Comparison of ENCODE assay signal across 3 cellular contexts in genomic region chr1:165117482-165117881, GRCh38.
TF ChIP-seq lines count a peak whose summit lies in the region.

No MANE protein-coding gene starts in this region.

TF ChIP-seq in SK-N-SH, 30 proteins besides CTCF, POLR2A, EP300 and RAD21 (continued from another document):
- TF ChIP-seq FOSL2 (IDR thresholded peaks at IDR 0.05; ENCODE audit: borderline replicate concordance, low read depth), result no peak
- no peak for TF ChIP-seq ZBTB33 (IDR thresholded peaks at IDR 0.05; ENCODE audit: borderline replicate concordance, low read depth)
- TF ChIP-seq FOXM1 (IDR thresholded peaks at IDR 0.05; ENCODE audit: low read depth), result no peak
- no peak for TF ChIP-seq GATA2 (CRISPR knock-in tag; IDR thresholded peaks at IDR 0.05)
- TF ChIP-seq IRF3 (IDR thresholded peaks at IDR 0.05; ENCODE audit: low read depth, low read length), result no peak
- no peak for TF ChIP-seq USF2 (IDR thresholded peaks at IDR 0.05; ENCODE audit: borderline replicate concordance, low read depth, low read length)
TF ChIP-seq in SK-N-SH: peak in this region for 0.

TF ChIP-seq in SK-N-SH treated with all-trans-retinoic acid at 6 μM for 48 hours, 23 proteins besides CTCF, POLR2A, EP300 and RAD21 (continued from another document):
- TF ChIP-seq PATZ1 (CRISPR knock-in tag; IDR thresholded peaks at IDR 0.05; ENCODE audit: borderline replicate concordance), result no peak

TF ChIP-seq in K562, 482 proteins besides CTCF, POLR2A, EP300 and RAD21 (continued from another document):
- TF ChIP-seq ZNF311 (CRISPR knock-in tag; IDR thresholded peaks at IDR 0.05) (no peak), PKNOX1 (IDR thresholded peaks at IDR 0.05) (peak; percentile 46), ZNF668 (CRISPR knock-in tag; IDR thresholded peaks at IDR 0.05) (no peak), ZNF695 (CRISPR knock-in tag; IDR thresholded peaks at IDR 0.05) (no peak), PHF20 (IDR thresholded peaks at IDR 0.05; ENCODE audit: partially characterized antibody) (no peak), ATF3 (IDR thresholded peaks at IDR 0.05) (no peak), ATF3 (CRISPR knock-in tag; conservative IDR thresholded peaks at IDR 0.05) (no peak), HNRNPL (IDR thresholded peaks at IDR 0.05; ENCODE audit: low read depth, low read length) (no peak), ZNF518B (CRISPR knock-in tag; IDR thresholded peaks at IDR 0.05) (no peak), JUN (IDR thresholded peaks at IDR 0.05; ENCODE audit: borderline replicate concordance, low read depth, low read length) (no peak), JUN (CRISPR knock-in tag; IDR thresholded peaks at IDR 0.05; ENCODE audit: borderline replicate concordance) (no peak), E2F6 (IDR thresholded peaks at IDR 0.05; ENCODE audit: borderline replicate concordance in 1 of 2, extremely low read depth in 1 of 2, insufficient read depth in 1 of 2, insufficient read length in 1 of 2, low read depth in 1 of 2, low read length in 1 of 2, poor library complexity in 1 of 2, severe bottlenecking in 1 of 2) (peak in 1 of 2 experiments; percentile 57), ZNF586 (CRISPR knock-in tag; conservative IDR thresholded peaks at IDR 0.05) (no peak), FOSL1 (tag; conservative IDR thresholded peaks at IDR 0.05) (no peak), E2F4 (CRISPR knock-in tag; IDR thresholded peaks at IDR 0.05; ENCODE audit: low read depth) (no peak), ZFP36 (IDR thresholded peaks at IDR 0.05; ENCODE audit: low read depth, low read length, partially characterized antibody) (no peak), GABPB1 (CRISPR knock-in tag; IDR thresholded peaks at IDR 0.05) (no peak), BHLHE40 (IDR thresholded peaks at IDR 0.05; ENCODE audit: low read length) (peak; percentile 41; the same call in 1 of the 2 replicates), PTRF (tag; IDR thresholded peaks at IDR 0.05) (no peak), ZKSCAN8 (CRISPR knock-in tag; IDR thresholded peaks at IDR 0.05) (no peak), SAFB (IDR thresholded peaks at IDR 0.05; ENCODE audit: borderline replicate concordance, low read depth, low read length) (no peak), IRF1 (CRISPR knock-in tag; IDR thresholded peaks at IDR 0.05; ENCODE audit: borderline replicate concordance) (no peak), COPS2 (conservative IDR thresholded peaks at IDR 0.05) (no peak), ARID3A (IDR thresholded peaks at IDR 0.05; ENCODE audit: borderline replicate concordance, low read depth, low read length) (no peak), MEIS2 (IDR thresholded peaks at IDR 0.05; ENCODE audit: partially characterized antibody) (peak; percentile 56)
